ENCODE assay signal across 8 cellular contexts in the genomic region with DNA sequence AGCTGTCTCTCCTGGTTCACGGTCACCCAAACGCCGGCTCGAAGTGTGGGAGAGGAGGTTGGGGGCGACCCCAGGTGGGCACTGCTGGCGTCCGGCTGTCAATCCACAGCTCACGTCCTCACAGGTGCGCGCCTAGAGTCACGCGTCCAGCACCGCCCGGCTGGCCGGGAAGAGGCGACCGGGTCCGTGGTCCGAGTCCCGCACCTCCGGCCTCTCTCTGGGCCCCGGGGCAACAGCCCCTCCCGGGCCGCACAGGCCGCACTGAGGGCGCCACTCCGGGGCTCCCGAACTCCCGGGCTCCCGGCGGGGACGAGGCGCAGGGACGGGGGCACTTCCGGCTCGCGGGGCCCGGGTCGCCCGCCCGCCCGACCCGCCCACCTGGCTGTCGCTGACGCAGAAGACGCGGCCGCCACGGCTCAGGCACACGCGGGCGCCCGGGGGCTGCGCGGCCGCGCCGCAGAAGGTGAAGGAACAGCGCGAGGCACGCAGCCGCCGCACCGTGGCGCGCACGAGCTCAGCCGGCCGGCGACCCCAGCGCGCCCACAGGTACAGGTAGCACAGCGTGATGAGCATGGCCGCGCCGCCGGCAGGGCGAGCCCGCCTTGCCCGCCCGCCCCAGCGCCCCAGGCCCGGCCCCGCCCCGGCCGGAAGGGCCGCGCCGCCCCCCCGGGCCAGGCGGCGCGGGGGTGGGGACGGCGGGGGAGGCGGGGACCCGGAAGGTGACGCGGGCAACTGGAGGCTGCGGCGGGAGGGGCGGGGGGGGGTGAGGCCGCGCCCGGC. TPM values are rescaled to one million over a fixed set of nuclear protein-coding genes. Genes with fewer than 3 reads are reported as not detected.
A peak's percentile ranks its signal among the peaks of the same experiment; 100 is the strongest.
DNase-seq lines count a peak whose midpoint lies in the region; ATAC-seq and TF ChIP-seq lines count a peak whose summit lies in the region.

A gene (minus strand): TSS at position 604 of the 780 bp plus-strand sequence. CDS start 31 bp downstream, at position 573.

- peak; percentile 86 for ATAC-seq in GM19372 (IDR thresholded peaks at IDR 0.05; ENCODE audit: low read depth, unreplicated experiment)
- peak; percentile 68 for ATAC-seq in HG03558 (IDR thresholded peaks at IDR 0.05; ENCODE audit: extremely low read depth, unreplicated experiment)
- peak; percentile 93 for ATAC-seq in stimulated activated memory B cell treated with anti-CD40 and anti-IgM and Interleukin-4, amounts not matched to agents 10 μg/mL and 1 μg/mL and 100 μg/mL, for 72 hours

- POLR2A ChIA-PET in CD4-positive, alpha-beta memory T cell (lab: Charles Lee; ENCODE audit: partially characterized antibody), result interaction anchor here (0.8 to 5.9 kb wide), 13 partner anchors 10 to 598 kb away, joined by 3 to 40 read pairs (median 5); a partner anchor contains a TSS

- H3K9me3 Mint-ChIP-seq in CD4-positive, alpha-beta memory T cell, result no peaks in the 10 kb centered on the region
- no peaks in the 10 kb centered on the region for H3K9me3 Mint-ChIP-seq in stimulated activated memory B cell treated with anti-CD40 and anti-IgM and Interleukin-4, amounts not matched to agents 10 μg/mL and 1 μg/mL and 100 μg/mL, for 72 hours

- no peaks in the 10 kb centered on the region for H3K36me3 Mint-ChIP-seq in CD4-positive, alpha-beta memory T cell
- no peaks in the 10 kb centered on the region for H3K36me3 Mint-ChIP-seq in stimulated activated memory B cell treated with anti-CD40 and anti-IgM and Interleukin-4, amounts not matched to agents 10 μg/mL and 1 μg/mL and 100 μg/mL, for 72 hours

- peak within 1 kb of the TSS; percentile 76 to 92 (median 87) for H3K4me3 Mint-ChIP-seq in CD4-positive, alpha-beta memory T cell
- H3K4me3 Mint-ChIP-seq in stimulated activated memory B cell treated with anti-CD40 and anti-IgM and Interleukin-4, amounts not matched to agents 10 μg/mL and 1 μg/mL and 100 μg/mL, for 72 hours, result peak within 1 kb of the TSS; percentile 77

- CTCF ChIA-PET in CD4-positive, alpha-beta memory T cell (lab: Charles Lee; ENCODE audit: partially characterized antibody), result interaction anchor here (0.7 to 7.2 kb wide), 10 partner anchors 10 to 336 kb away, joined by 3 to 65 read pairs (median 5); no protein-coding TSS in a partner anchor

- H3K36me3 ChIP-seq in CD4-positive, alpha-beta memory T cell (ENCODE audit: insufficient read depth, low read length), result no peaks in the 10 kb centered on the region

- TF ChIP-seq CTCF in epithelial cell of esophagus (IDR thresholded peaks at IDR 0.05; ENCODE audit: insufficient read depth, low read depth, low read length, missing control alignments), result no peak

- H3K4me1 ChIP-seq in CD4-positive, alpha-beta memory T cell (ENCODE audit: insufficient read depth, low read length), result peaks cover 14% of the 10 kb centered on the region

- no peaks in the 10 kb centered on the region for H3K9me3 ChIP-seq in CD4-positive, alpha-beta memory T cell (ENCODE audit: control insufficient read depth in 1 of 2, low read length in 2 of 2)

- H3K27ac ChIP-seq in CD4-positive, alpha-beta memory T cell (ENCODE audit: low read depth, low read length), result peak within 1 kb of the TSS; percentile 58

- H3K4me1 Mint-ChIP-seq in CD4-positive, alpha-beta memory T cell, result peaks cover 7 to 20% (median 15%) of the 10 kb centered on the region in 4 donors
- H3K4me1 Mint-ChIP-seq in stimulated activated memory B cell treated with anti-CD40 and anti-IgM and Interleukin-4, amounts not matched to agents 10 μg/mL and 1 μg/mL and 100 μg/mL, for 72 hours, result peaks cover 15% of the 10 kb centered on the region

- H3K27ac Mint-ChIP-seq in CD4-positive, alpha-beta memory T cell, result peak within 1 kb of the TSS; percentile 81 to 96 (median 88)
- peak within 1 kb of the TSS; percentile 82 for H3K27ac Mint-ChIP-seq in stimulated activated memory B cell treated with anti-CD40 and anti-IgM and Interleukin-4, amounts not matched to agents 10 μg/mL and 1 μg/mL and 100 μg/mL, for 72 hours

- H3K4me3 ChIP-seq in CD4-positive, alpha-beta memory T cell (ENCODE audit: low read length in 2 of 2), result peak within 1 kb of the TSS in 1 of 2 donors; percentile 54
- H3K4me3 ChIP-seq in epithelial cell of esophagus (ENCODE audit: low read length), result peak within 1 kb of the TSS; percentile 61

- H3K27me3 Mint-ChIP-seq in CD4-positive, alpha-beta memory T cell, result no peaks in the 10 kb centered on the region
- no peaks in the 10 kb centered on the region for H3K27me3 Mint-ChIP-seq in stimulated activated memory B cell treated with anti-CD40 and anti-IgM and Interleukin-4, amounts not matched to agents 10 μg/mL and 1 μg/mL and 100 μg/mL, for 72 hours

- intact Hi-C loops in CD4-positive, alpha-beta memory T cell (cut with micrococcal nuclease), result loop anchor here (1.0 to 10.0 kb wide), 3 partner anchors 24 to 399 kb away; a partner anchor contains a TSS

- no peaks in the 10 kb centered on the region for H3K27me3 ChIP-seq in CD4-positive, alpha-beta memory T cell (ENCODE audit: insufficient read depth, low read length)

- peak; percentile 72 to 80 (median 76) for DNase-seq in CD4-positive, alpha-beta memory T cell
- DNase-seq in NOMO-1 treated with DMSO at 0.1 percent for 48 hours (lab: John Stamatoyannopoulos, UW; ENCODE audit: unreplicated experiment) (peak; percentile 47), epithelial cell of esophagus (ENCODE audit: low read depth) (peak; percentile 75), myocyte (ENCODE audit: low read depth) (peak; percentile 65)
- DNase-seq in activated CD8-positive, alpha-beta memory T cell treated with anti-CD3 and anti-CD28 coated beads, Interleukin-2, amount 50 U/mL, for 4 hours, result peak; percentile 77

RNA-seq across cellular contexts. Expression of the gene that starts here (rescaled TPM):
- total RNA-seq in CD4-positive, alpha-beta memory T cell, result 10 to 100 TPM; 13.9 to 14.7 TPM
- polyA plus RNA-seq in CD4-positive, alpha-beta memory T cell, result 1 to 10 TPM; 8.3 to 8.6 TPM
- 26.0 and 32.5 TPM in 2 replicates for total RNA-seq in myocyte
- polyA plus RNA-seq in myocyte (2012), result 24.7 TPM
